ENCODE assay signal across 8 cellular contexts in the genomic region with DNA sequence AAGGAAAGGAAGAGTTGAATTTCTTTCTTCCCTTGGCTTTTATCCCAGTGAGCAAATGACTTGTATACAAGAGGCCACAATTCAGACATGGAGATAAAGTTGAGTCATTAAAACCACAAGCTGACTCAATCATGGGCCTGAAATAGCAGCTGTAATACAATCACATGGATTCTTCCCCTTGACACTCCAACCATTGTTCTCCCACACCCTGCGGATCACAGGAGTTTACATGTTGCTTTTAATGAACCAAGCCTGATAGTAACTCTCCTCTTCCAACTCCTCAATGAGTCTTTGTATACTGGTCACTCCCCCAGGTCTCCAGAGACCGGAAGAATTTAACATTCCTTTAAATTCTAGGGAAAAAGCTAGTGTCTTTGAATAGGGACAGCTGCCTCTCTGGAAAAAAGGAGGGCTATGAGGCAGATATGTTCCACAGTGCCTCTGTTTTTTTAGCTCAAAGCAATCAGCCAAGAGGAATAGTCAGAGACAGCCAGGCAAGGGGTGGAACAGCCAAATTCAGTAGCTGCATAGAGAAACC. TPM values are rescaled to one million over a fixed set of nuclear protein-coding genes. Genes with fewer than 3 reads are reported as not detected.
DNase-seq lines count a peak whose midpoint lies in the region; ATAC-seq, FAIRE-seq and TF ChIP-seq lines count a peak whose summit lies in the region.

No MANE protein-coding gene starts in this region.

- peak overlapping the region; percentile 70 to 71 for H3K27ac Mint-ChIP-seq in natural killer cell

- TF ChIP-seq CTCF in epithelial cell of proximal tubule (conservative IDR thresholded peaks at IDR 0.05; ENCODE audit: low read depth, low read length), result no peak
- no peak for TF ChIP-seq CTCF in natural killer cell (IDR thresholded peaks at IDR 0.05)

- H3K36me3 Mint-ChIP-seq in natural killer cell, result peaks cover 28% of the 10 kb centered on the region

- no peaks in the 10 kb centered on the region for H3K27me3 Mint-ChIP-seq in natural killer cell (ENCODE audit: low read depth in 2 of 2)

- H3K4me3 Mint-ChIP-seq in natural killer cell, result no peak overlapping the region

- no peak for FAIRE-seq in GM19239 (lab: Jason Lieb, UNC)

- peak; percentile 40 for DNase-seq in NCI-H2029 (lab: John Stamatoyannopoulos, UW)
- no peak for DNase-seq in NCI-H2029 treated with DMSO at 0.1 percent for 48 hours (lab: John Stamatoyannopoulos, UW)
- DNase-seq in SJCRH30, result peak; percentile 93 to 99
- peak; percentile 98 for DNase-seq in epithelial cell of proximal tubule (ENCODE audit: low read depth)
- DNase-seq in natural killer cell, result no peak
- DNase-seq in GM19239 (ENCODE audit: insufficient read length, low spot score), result no peak

- H3K36me3 ChIP-seq in SJCRH30, result peaks cover 41% of the 10 kb centered on the region

- H3K27ac ChIP-seq in SJCRH30, result peak overlapping the region; percentile 89

- H3K9me3 ChIP-seq in SJCRH30 (replicated peaks), result no peaks in the 10 kb centered on the region

- intact Hi-C loops in natural killer cell (cut with micrococcal nuclease), result no loop called here

- H3K9me3 Mint-ChIP-seq in natural killer cell, result no peaks in the 10 kb centered on the region

- ATAC-seq in natural killer cell, result no peak
- ATAC-seq in GM19035 (IDR thresholded peaks at IDR 0.05; ENCODE audit: unreplicated experiment), result no peak
- ATAC-seq in GM19023 (IDR thresholded peaks at IDR 0.05; ENCODE audit: unreplicated experiment), result no peak

- H3K4me1 Mint-ChIP-seq in natural killer cell, result peaks cover 38 to 59% of the 10 kb centered on the region in 2 donors

- no peak overlapping the region for H3K4me3 ChIP-seq in SJCRH30
- H3K4me3 ChIP-seq in epithelial cell of proximal tubule (ENCODE audit: low read depth, low read length), result no peak overlapping the region

- H3K4me1 ChIP-seq in SJCRH30, result peaks cover 81% of the 10 kb centered on the region

- H3K27me3 ChIP-seq in SJCRH30, result no peaks in the 10 kb centered on the region

RNA-seq across cellular contexts. Expression of gene PCDHGC5, which starts 32.4 kb away (rescaled TPM):
- 1.3 and 2.8 TPM in 2 replicates for total RNA-seq in SJCRH30 (2014; rRNA removed; shearing (Covaris generic))
- 0.06 TPM in 1 of 2 replicates, not detected in the other for total RNA-seq in epithelial cell of proximal tubule
- total RNA-seq in natural killer cell, result under 1 TPM; 0.31 to 0.97 (median 0.50) TPM

RNA-seq across cellular contexts. Expression of gene PCDHGC4, which starts 36.5 kb away (rescaled TPM):
- total RNA-seq in SJCRH30 (2014; rRNA removed; shearing (Covaris generic)), result 3.4 and 3.6 TPM in 2 replicates
- total RNA-seq in epithelial cell of proximal tubule (0.07 and 0.46 TPM in 2 replicates), natural killer cell (under 1 TPM; 0.31 to 0.84 (median 0.45) TPM)

RNA-seq across cellular contexts. Expression of gene PCDHGC3, which starts 45.5 kb away (rescaled TPM):
- total RNA-seq in SJCRH30 (2014; rRNA removed; shearing (Covaris generic)), result 105 and 109 TPM in 2 replicates
- total RNA-seq in epithelial cell of proximal tubule (9.8 and 23.2 TPM in 2 replicates), natural killer cell (1 to 10 TPM in 1 of 3 donors, under 1 TPM in 2; 0.68 to 1.5 (median 0.75) TPM)

Comparison
In these comparisons a context has a peak if more than half of its experiments do, and no peak if none do; other contexts are left out.
1. DNase-seq: peak in NCI-H2029 (single experiment), SJCRH30 (2 of 2) and epithelial cell of proximal tubule (single experiment); none in NCI-H2029 treated with DMSO at 0.1 percent for 48 hours (single experiment), natural killer cell (single experiment) and GM19239 (single experiment).